9 cellular contexts compared by ENCODE assay signal in the genomic region with DNA sequence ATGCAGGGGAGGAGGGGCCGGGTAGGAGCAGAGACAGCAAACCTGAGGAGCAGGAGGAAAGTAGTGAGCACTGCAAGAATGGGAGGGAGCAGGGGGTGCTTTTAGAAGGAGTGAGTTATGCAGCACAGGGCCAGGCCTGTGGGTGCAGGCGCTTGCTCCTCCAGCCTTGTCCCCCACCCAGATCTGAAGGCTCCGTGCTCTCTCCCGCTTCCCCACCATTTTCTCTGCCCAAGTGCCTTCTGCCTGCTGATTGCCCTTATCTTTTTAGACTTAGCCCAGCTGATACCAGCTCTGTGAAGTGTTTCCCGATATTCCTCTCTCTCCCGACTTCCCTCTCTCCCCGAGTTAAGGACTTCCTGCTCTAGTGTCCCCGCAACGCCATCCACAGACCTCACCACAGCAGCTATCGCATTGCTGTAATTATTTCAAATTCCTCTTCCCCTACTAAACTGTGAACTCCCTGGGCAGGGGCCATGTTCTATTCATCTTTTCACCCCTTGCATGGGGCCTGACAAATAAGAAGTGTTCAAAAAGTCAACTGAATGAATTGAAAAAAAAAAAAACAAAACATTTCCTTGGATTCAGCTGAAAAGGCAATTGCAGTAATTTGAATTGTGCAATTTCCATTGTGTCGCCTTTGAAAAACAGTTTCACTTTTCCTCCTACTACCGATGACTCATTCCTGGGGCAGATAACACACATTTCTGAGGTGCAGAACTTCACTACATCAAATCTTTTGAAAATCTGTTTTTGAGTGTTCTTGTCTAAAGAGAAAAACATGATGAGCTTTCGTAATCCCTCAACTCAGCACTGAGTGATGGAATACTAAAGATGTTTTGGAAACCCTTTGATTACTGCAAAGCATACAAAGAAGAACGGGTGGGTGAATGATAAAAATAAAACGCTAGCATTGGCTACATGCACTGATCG.
DNase-seq lines count a peak whose midpoint lies in the region; ATAC-seq and TF ChIP-seq lines count a peak whose summit lies in the region.
"Had no signal": no experiment of that assay in that cellular context is flagged by ENCODE, and none has a peak within 500 bp of the region (broad histone marks: within the 10 kb centered on the region; RNA-seq: fewer than 3 reads in every experiment).

No MANE protein-coding gene starts in this region.

- H3K36me3 ChIP-seq in BLaER1 (no peaks in the 10 kb centered on the region), fibroblast of lung (ENCODE audit: control insufficient read depth, insufficient read depth, low read length) (no peaks in the 10 kb centered on the region)

- H3K9me3 Mint-ChIP-seq in activated CD4-positive, alpha-beta T cell treated with anti-CD3 and anti-CD28 coated beads, Interleukin-2, amount 10 ng/mL, durations not matched to agents 7 days and 5 days = no peaks in the 10 kb centered on the region
- H3K9me3 Mint-ChIP-seq in neural crest cell = no peaks in the 10 kb centered on the region
- H3K9me3 Mint-ChIP-seq: nephron had no signal

- H3K27me3 ChIP-seq in BLaER1 (no peaks in the 10 kb centered on the region; the same call in 1 of the 2 replicates), fibroblast of lung (ENCODE audit: control insufficient read depth, insufficient read depth, low read length) (no peaks in the 10 kb centered on the region)

- H3K4me1 ChIP-seq in BLaER1 (peaks cover 27% of the 10 kb centered on the region), fibroblast of lung (ENCODE audit: control insufficient read depth, extremely low read depth, insufficient read depth, low read length) (peaks cover 11% of the 10 kb centered on the region)

- POLR2A ChIA-PET in activated CD4-positive, alpha-beta T cell treated with anti-CD3 and anti-CD28 coated beads, Interleukin-2, amount 10 ng/mL, durations not matched to agents 7 days and 5 days (lab: Charles Lee) = no interaction called here

- H3K27me3 Mint-ChIP-seq in activated CD4-positive, alpha-beta T cell treated with anti-CD3 and anti-CD28 coated beads, Interleukin-2, amount 10 ng/mL, durations not matched to agents 7 days and 5 days = peaks cover 3% of the 10 kb centered on the region
- no peaks in the 10 kb centered on the region for H3K27me3 Mint-ChIP-seq in neural crest cell (ENCODE audit: low read depth)

- no peaks in the 10 kb centered on the region for H3K79me2 ChIP-seq in fibroblast of lung (ENCODE audit: control insufficient read depth, insufficient read depth, low read length)

- H3K36me3 Mint-ChIP-seq in activated CD4-positive, alpha-beta T cell treated with anti-CD3 and anti-CD28 coated beads, Interleukin-2, amount 10 ng/mL, durations not matched to agents 7 days and 5 days (ENCODE audit: low read depth) = no peaks in the 10 kb centered on the region
- no peaks in the 10 kb centered on the region for H3K36me3 Mint-ChIP-seq in neural crest cell (ENCODE audit: low read depth)

- ATAC-seq in HG03521 (IDR thresholded peaks at IDR 0.05; ENCODE audit: unreplicated experiment) = no peak
- no peak for ATAC-seq in HG03095 (IDR thresholded peaks at IDR 0.05; ENCODE audit: unreplicated experiment)

- peak; percentile 26 for DNase-seq in Jurkat, Clone E6-1 (ENCODE audit: low read depth, low spot score)
- DNase-seq in activated CD4-positive, alpha-beta T cell treated with anti-CD3 and anti-CD28 coated beads, Interleukin-2, amount 10 ng/mL, durations not matched to agents 7 days and 5 days = peak; percentile 37
- DNase-seq in fibroblast of lung (ENCODE audit: low read depth in 2 of 2) (peak; percentile 88 to 91), neural crest cell (ENCODE audit: low read depth, low spot score) (no peak), midbrain (lab: John Stamatoyannopoulos, UW) (no peak)

- H3K9ac ChIP-seq in BLaER1 (no peak overlapping the region), fibroblast of lung (ENCODE audit: insufficient read depth, low read length) (peak overlapping the region; percentile 60)

- H3K4me3 Mint-ChIP-seq in activated CD4-positive, alpha-beta T cell treated with anti-CD3 and anti-CD28 coated beads, Interleukin-2, amount 10 ng/mL, durations not matched to agents 7 days and 5 days = peak overlapping the region; percentile 64
- peak overlapping the region; percentile 33 for H3K4me3 Mint-ChIP-seq in neural crest cell

- peaks cover 46% of the 10 kb centered on the region for H3K4me1 Mint-ChIP-seq in activated CD4-positive, alpha-beta T cell treated with anti-CD3 and anti-CD28 coated beads, Interleukin-2, amount 10 ng/mL, durations not matched to agents 7 days and 5 days
- peaks cover 54% of the 10 kb centered on the region for H3K4me1 Mint-ChIP-seq in neural crest cell
- H3K4me1 Mint-ChIP-seq: nephron had no signal

- CTCF ChIA-PET in activated CD4-positive, alpha-beta T cell treated with anti-CD3 and anti-CD28 coated beads, Interleukin-2, amount 10 ng/mL, durations not matched to agents 7 days and 5 days (lab: Charles Lee) = interaction anchor here (0.6 to 0.7 kb wide), 3 partner anchors 8 to 460 kb away, joined by 3 to 4 read pairs (median 4); partner anchors contain the start of gene FAR1

- no peaks in the 10 kb centered on the region for H3K9me3 ChIP-seq in BLaER1
- H3K9me3 ChIP-seq in fibroblast of lung (ENCODE audit: control insufficient read depth, insufficient read depth, low read depth, low read length) = no peaks in the 10 kb centered on the region

- TF ChIP-seq CTCF in fibroblast of lung (conservative IDR thresholded peaks at IDR 0.05 in 1 of 2, IDR thresholded peaks at IDR 0.05 in 1 of 2; ENCODE audit: low read depth in 1 of 2, low read length in 2 of 2) (no peak), neural crest cell (conservative IDR thresholded peaks at IDR 0.05) (no peak)

- H3K27ac ChIP-seq in BLaER1 (no peak overlapping the region), fibroblast of lung (ENCODE audit: insufficient read depth, low read length) (peak overlapping the region; percentile 82)

- peak overlapping the region; percentile 41 for H3K4me2 ChIP-seq in BLaER1
- peak overlapping the region; percentile 93 for H3K4me2 ChIP-seq in fibroblast of lung (ENCODE audit: extremely low read depth, insufficient read depth, low read length)

- H3K4me3 ChIP-seq in BLaER1 (no peak overlapping the region), fibroblast of lung (replicated peaks in 1 of 4; ENCODE audit: control extremely low read depth in 1 of 4, insufficient read depth in 1 of 4, low read depth in 3 of 4, low read length in 4 of 4) (peak overlapping the region; percentile 25 to 42 (median 30))
- H3K4me3 ChIP-seq in Jurkat, Clone E6-1 (ENCODE audit: low read length) = no peak overlapping the region

- H4K20me1 ChIP-seq in BLaER1 = no peaks in the 10 kb centered on the region
- H4K20me1 ChIP-seq in fibroblast of lung (ENCODE audit: control insufficient read depth, extremely low read depth, insufficient read depth, low read length) = no peaks in the 10 kb centered on the region

- peak overlapping the region; percentile 91 for H2AFZ ChIP-seq in fibroblast of lung (ENCODE audit: low read length)

- H3K27ac Mint-ChIP-seq in activated CD4-positive, alpha-beta T cell treated with anti-CD3 and anti-CD28 coated beads, Interleukin-2, amount 10 ng/mL, durations not matched to agents 7 days and 5 days = peak overlapping the region; percentile 87
- H3K27ac Mint-ChIP-seq in neural crest cell (ENCODE audit: unreplicated experiment) = peak overlapping the region; percentile 44

Comparison
In these comparisons a context has a peak if more than half of its experiments do, and no peak if none do; other contexts are left out.
1. H3K4me3 ChIP-seq: peak in fibroblast of lung (4 of 4); none in BLaER1 (single experiment) and Jurkat, Clone E6-1 (single experiment).
2. DNase-seq: peak in Jurkat, Clone E6-1 (single experiment), activated CD4-positive, alpha-beta T cell treated with anti-CD3 and anti-CD28 coated beads, Interleukin-2, amount 10 ng/mL, durations not matched to agents 7 days and 5 days (single experiment) and fibroblast of lung (2 of 2); none in neural crest cell (single experiment) and midbrain (single experiment).